21 cellular contexts compared by ENCODE assay signal in the genomic region with DNA sequence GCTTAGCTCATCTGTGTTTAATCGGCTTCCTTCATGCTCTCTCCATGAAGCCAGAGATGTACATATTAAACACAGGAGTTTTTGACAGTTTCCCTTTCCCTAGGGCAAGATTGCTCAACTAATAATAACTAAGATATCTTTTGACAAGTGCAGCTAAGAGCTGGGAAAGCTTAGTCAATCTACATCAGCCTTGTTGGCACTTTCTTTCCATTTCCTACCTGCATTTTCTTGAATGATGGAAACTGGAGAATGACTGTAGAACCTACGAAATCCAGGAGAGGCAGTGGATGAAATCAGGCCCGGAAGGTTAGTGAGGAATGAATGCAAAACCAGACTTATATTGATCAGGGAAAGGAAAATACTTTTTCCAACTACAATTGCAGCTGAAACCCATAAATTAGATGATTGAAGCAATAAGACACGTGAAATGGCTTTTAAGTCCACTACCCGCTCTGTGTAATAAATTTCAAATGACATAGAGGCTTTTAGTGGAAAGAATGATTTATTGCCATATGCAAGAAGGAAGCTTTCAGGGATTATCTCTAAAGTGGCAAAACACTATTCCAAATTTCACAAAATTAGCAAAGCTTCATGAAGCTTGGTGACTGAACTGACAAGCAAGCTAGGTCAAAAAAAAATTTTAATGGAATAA.
DNase-seq lines count a peak whose midpoint lies in the region; ATAC-seq and TF ChIP-seq lines count a peak whose summit lies in the region.
"Had no signal": no experiment of that assay in that cellular context is flagged by ENCODE, and none has a peak within 500 bp of the region (broad histone marks: within the 10 kb centered on the region; RNA-seq: fewer than 3 reads in every experiment).

No MANE protein-coding gene starts in this region.

- peak overlapping the region; percentile 40; the same call in 1 of the 2 replicates for H2AFZ ChIP-seq in OCI-LY7 (ENCODE audit: low read length)

- CTCF ChIA-PET in HEK293 (lab: Yijun Ruan, JAX) (interaction anchor here (0.7 kb wide), 2 partner anchors 112 to 602 kb away, joined by 3 to 4 read pairs; no protein-coding TSS in a partner anchor), OCI-LY7 (lab: Charles Lee; ENCODE audit: unreplicated experiment) (interaction anchor here (0.5 kb wide), 1 partner anchor 205 kb away, joined by 4 read pairs; no protein-coding TSS in a partner anchor)

- no peaks in the 10 kb centered on the region for H3K9me3 ChIP-seq in HEK293 (ENCODE audit: control insufficient read depth, insufficient read depth, low read depth, low read length)
- H3K9me3 ChIP-seq in OCI-LY7 (ENCODE audit: low read length) = peaks cover 4% of the 10 kb centered on the region; the same call in 1 of the 2 replicates

- H3K36me3 ChIP-seq in HEK293 (ENCODE audit: control insufficient read depth in 2 of 2, insufficient read depth in 1 of 2, low read length in 2 of 2) = no peaks in the 10 kb centered on the region
- 0 out of 2 replicates have a peak, but pooled peaks cover 3% of the 10 kb centered on the region for H3K36me3 ChIP-seq in OCI-LY7 (ENCODE audit: insufficient read depth, low read length)

- POLR2A ChIA-PET in HEK293 (lab: Yijun Ruan, JAX) = interaction anchor here (0.8 kb wide), 1 partner anchor 237 kb away, joined by 5 read pairs; the partner anchor contains the start of gene ID4
- POLR2A ChIA-PET in OCI-LY7 (lab: Charles Lee) = interaction anchor here (0.8 to 7.3 kb wide), 6 partner anchors 10 to 251 kb away, joined by 3 to 55 read pairs (median 6); no protein-coding TSS in a partner anchor

- H3K27ac ChIP-seq in HEK293 (ENCODE audit: extremely low read depth, low read depth, low read length) (no peak overlapping the region), OCI-LY7 (ENCODE audit: low read depth, low read length, poor library complexity, severe bottlenecking) (peak overlapping the region; percentile 95)
- H3K27ac ChIP-seq: KMS-11 had no signal

- H3K4me2 ChIP-seq in OCI-LY7 (ENCODE audit: low read length) = peak overlapping the region; percentile 69
- H3K4me2 ChIP-seq: KMS-11 had no signal

- intact Hi-C loops in OCI-LY7 (cut with micrococcal nuclease; ENCODE audit: unreplicated experiment) = no loop called here

- no TSS peak for BruUV-seq in OCI-LY7 (replicated peaks; lab: Mats Ljungman, UMichigan)

- H3K79me2 ChIP-seq in OCI-LY7 (ENCODE audit: insufficient read depth, low read depth, low read length) = no peaks in the 10 kb centered on the region

- H3K9me2 ChIP-seq in OCI-LY7 (ENCODE audit: insufficient read depth, low read length) = no peaks in the 10 kb centered on the region

- H3K4me3 ChIP-seq in HEK293 (ENCODE audit: low read depth, low read length) (no peak overlapping the region), OCI-LY7 (ENCODE audit: low read depth, low read length, poor library complexity, severe bottlenecking) (no peak overlapping the region)

- H3K4me1 ChIP-seq in HEK293 (ENCODE audit: control insufficient read depth, insufficient read depth, low read length) = no peaks in the 10 kb centered on the region
- H3K4me1 ChIP-seq in OCI-LY7 (ENCODE audit: insufficient read depth, low read length, poor library complexity, severe bottlenecking) = peaks cover 81% of the 10 kb centered on the region

- peak; percentile 8 to 74 (median 71) for DNase-seq in NCI-H1417 (lab: John Stamatoyannopoulos, UW)
- DNase-seq in OCI-LY7 (ENCODE audit: low spot score) = no peak
- DNase-seq in left kidney (ENCODE audit: low read depth, low spot score) = peak; percentile 24
- no peak for DNase-seq in COLO829 (ENCODE audit: low spot score)
- no peak for DNase-seq in Kasumi-1 (lab: John Stamatoyannopoulos, UW)
- DNase-seq in foreskin melanocyte = no peak
- DNase-seq: C1 segment of cervical spinal cord; CD8-positive, alpha-beta memory T cell; DMS79; HFFc6; NCI-H1092 treated with DMSO at 0.1 percent for 48 hours; NCI-H1694 treated with DMSO at 0.1 percent for 48 hours; NCI-H345; NCI-H524 treated with DMSO at 0.1 percent for 48 hours; NK-92 treated with Interleukin-12 subunit alpha and Interleukin-12 subunit beta, amount 100 ng/mL, for 24 hours; PC-3; SW 1271; T-helper 2 cell had no signal

- H4K20me1 ChIP-seq in OCI-LY7 (ENCODE audit: insufficient read depth, low read length) = no peaks in the 10 kb centered on the region

- TF ChIP-seq CTCF in HEK293 (tag by site-specific recombination; IDR thresholded peaks at IDR 0.05) (no peak), OCI-LY7 (conservative IDR thresholded peaks at IDR 0.05; ENCODE audit: low read length) (no peak)

- no peak for ATAC-seq in GM21737 (IDR thresholded peaks at IDR 0.05; ENCODE audit: unreplicated experiment)
- ATAC-seq: PC-3 had no signal

TF ChIP-seq in HEK293, 187 proteins besides CTCF, POLR2A, EP300 and RAD21:
- TF ChIP-seq ZNF843 (tag by site-specific recombination; IDR thresholded peaks at IDR 0.05) = no peak
- TF ChIP-seq TCF7L2 (IDR thresholded peaks at IDR 0.05; ENCODE audit: borderline replicate concordance, low read depth, low read length) = peak; percentile 85

Comparison
In these comparisons a context has a peak if more than half of its experiments do, and no peak if none do; other contexts are left out.
1. DNase-seq: peak in NCI-H1417 (3 of 3) and left kidney (single experiment); none in OCI-LY7 (single experiment), COLO829 (single experiment), Kasumi-1 (0 of 2) and foreskin melanocyte (single experiment).